ENCODE assay signal across 14 cellular contexts in the genomic region with DNA sequence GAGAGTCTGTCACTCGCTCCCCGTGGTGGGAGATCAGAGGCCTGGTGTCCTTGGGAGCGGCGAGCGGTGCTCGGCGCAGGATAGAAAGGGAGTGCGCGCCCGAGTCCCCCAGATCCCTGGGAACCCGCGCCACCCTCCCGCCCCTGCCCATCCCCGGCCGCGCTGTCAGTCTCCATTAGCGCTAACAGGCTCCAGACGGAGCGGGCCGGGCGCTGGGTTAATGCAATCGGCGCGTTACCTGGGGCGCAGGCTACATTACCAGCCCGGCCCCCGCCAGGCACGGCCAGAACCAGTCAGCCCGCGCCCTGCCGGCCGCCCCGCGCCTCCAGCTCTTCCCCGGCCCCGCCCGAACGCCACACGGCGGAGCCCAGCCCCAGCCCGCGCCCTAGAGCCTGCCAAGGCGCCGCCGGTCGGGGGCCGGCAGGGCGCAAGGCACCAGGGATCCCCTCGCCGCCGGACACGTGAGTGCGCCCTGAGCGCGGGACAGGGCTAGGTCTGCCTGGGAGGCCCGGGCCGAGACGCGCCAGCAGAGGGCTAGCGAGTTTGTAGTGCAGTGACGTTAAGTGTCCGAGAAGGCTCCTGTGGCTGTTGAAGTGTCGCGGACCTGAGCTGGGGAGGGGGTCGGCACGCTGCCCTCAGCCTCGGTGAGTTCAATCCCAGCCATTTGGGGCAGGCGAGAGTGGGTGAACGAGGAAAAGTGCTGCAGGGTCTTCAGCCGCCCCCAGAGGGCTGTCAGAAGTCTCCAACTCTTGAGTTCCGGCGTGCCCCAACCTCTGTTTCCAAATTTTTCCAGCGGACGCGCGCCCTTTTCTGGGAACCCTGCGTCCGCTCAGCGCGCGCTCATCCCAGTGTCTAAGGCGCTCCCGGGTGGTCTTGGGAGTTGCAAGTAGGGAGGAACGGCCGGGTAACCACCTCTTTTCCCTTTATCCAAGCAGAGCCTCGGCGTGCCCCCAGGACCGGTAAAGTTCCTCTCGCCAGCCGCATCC. TPM values are rescaled to one million over a fixed set of nuclear protein-coding genes. Genes with fewer than 3 reads are reported as not detected.
DNase-seq lines count a peak whose midpoint lies in the region; ATAC-seq, FAIRE-seq and TF ChIP-seq lines count a peak whose summit lies in the region.
"Had no signal": no experiment of that assay in that cellular context is flagged by ENCODE, and none has a peak within 500 bp of the region (broad histone marks: within the 10 kb centered on the region; RNA-seq: fewer than 3 reads in every experiment).

A gene (plus strand): TSS at position 280 of the 986 bp plus-strand sequence. CDS start 707 bp downstream, outside the sequence.

- FAIRE-seq in bronchial epithelial cell (lab: Jason Lieb, UNC) = no peak

- H3K4me3 Mint-ChIP-seq in activated CD4-positive, alpha-beta memory T cell treated with anti-CD3 and anti-CD28 coated beads for 36 hours = no peak within 1 kb of the TSS
- no peak within 1 kb of the TSS for H3K4me3 Mint-ChIP-seq in immature natural killer cell
- H3K4me3 Mint-ChIP-seq: IgD-negative memory B cell had no signal

- no peaks in the 10 kb centered on the region for H3K36me3 Mint-ChIP-seq in activated CD4-positive, alpha-beta memory T cell treated with anti-CD3 and anti-CD28 coated beads for 36 hours
- H3K36me3 Mint-ChIP-seq in immature natural killer cell = no peaks in the 10 kb centered on the region
- H3K36me3 Mint-ChIP-seq: IgD-negative memory B cell had no signal

- CTCF ChIA-PET in HEK293T (lab: Yijun Ruan, JAX) = no interaction called here
- CTCF ChIA-PET in activated CD4-positive, alpha-beta memory T cell treated with anti-CD3 and anti-CD28 coated beads for 36 hours (lab: Charles Lee) = no interaction called here

- peak within 1 kb of the TSS; percentile 24 for H3K4me3 ChIP-seq in bronchial epithelial cell (ENCODE audit: low read depth, low read length)
- peak within 1 kb of the TSS; percentile 41 for H3K4me3 ChIP-seq in iPS-11a (ENCODE audit: low read depth, low read length)

- POLR2A ChIA-PET in HEK293T (lab: Yijun Ruan, JAX) = interaction anchor here (0.6 kb wide), 1 partner anchor 214 kb away, joined by 3 read pairs; no protein-coding TSS in a partner anchor
- POLR2A ChIA-PET in activated CD4-positive, alpha-beta memory T cell treated with anti-CD3 and anti-CD28 coated beads for 36 hours (lab: Charles Lee) = no interaction called here

- H3K27me3 Mint-ChIP-seq in activated CD4-positive, alpha-beta memory T cell treated with anti-CD3 and anti-CD28 coated beads for 36 hours = peaks cover 10% of the 10 kb centered on the region
- H3K27me3 Mint-ChIP-seq in immature natural killer cell (ENCODE audit: low read depth in 3 of 3) = peaks cover 3 to 14% (median 4%) of the 10 kb centered on the region in 3 donors

- H3K9me3 Mint-ChIP-seq in activated CD4-positive, alpha-beta memory T cell treated with anti-CD3 and anti-CD28 coated beads for 36 hours = no peaks in the 10 kb centered on the region
- H3K9me3 Mint-ChIP-seq in immature natural killer cell = no peaks in the 10 kb centered on the region
- H3K9me3 Mint-ChIP-seq: IgD-negative memory B cell had no signal

- intact Hi-C loops in sciatic nerve (cut with DNase I) = no loop called here
- intact Hi-C loops in activated CD4-positive, alpha-beta memory T cell treated with anti-CD3 and anti-CD28 coated beads for 36 hours (cut with micrococcal nuclease) = no loop called here

- TF ChIP-seq CTCF in bronchial epithelial cell (IDR thresholded peaks at IDR 0.05; ENCODE audit: insufficient read depth, low read length, severe bottlenecking) = peak; percentile 40

- peak; percentile 83 for ATAC-seq in sciatic nerve

- peaks cover 24% of the 10 kb centered on the region for H3K27me3 ChIP-seq in bronchial epithelial cell (ENCODE audit: control insufficient read depth, insufficient read depth, low read length)

- H3K4me1 Mint-ChIP-seq in activated CD4-positive, alpha-beta memory T cell treated with anti-CD3 and anti-CD28 coated beads for 36 hours (ENCODE audit: low read depth) = no peaks in the 10 kb centered on the region
- H3K4me1 Mint-ChIP-seq in immature natural killer cell = no peaks in the 10 kb centered on the region

- DNase-seq in HEK293T (ENCODE audit: extremely low spot score) = peak; percentile 34
- no peak for DNase-seq in bronchial epithelial cell (ENCODE audit: low read depth)
- DNase-seq in sciatic nerve (ENCODE audit: low spot score) = peak; percentile 67
- DNase-seq in activated CD4-positive, alpha-beta memory T cell treated with anti-CD3 and anti-CD28 coated beads for 36 hours = no peak
- no peak for DNase-seq in activated CD4-positive, alpha-beta T cell treated with anti-CD3 and anti-CD28 coated beads for 1 hour
- DNase-seq in immature natural killer cell = no peak
- DNase-seq in NCI-H526 treated with DMSO at 0.1 percent for 48 hours (lab: John Stamatoyannopoulos, UW) = no peak
- DNase-seq: DMS53, NCI-H510A had no signal

- H3K36me3 ChIP-seq in bronchial epithelial cell (ENCODE audit: control insufficient read depth, insufficient read depth, low read length) = no peaks in the 10 kb centered on the region

- H3K27ac Mint-ChIP-seq in activated CD4-positive, alpha-beta memory T cell treated with anti-CD3 and anti-CD28 coated beads for 36 hours = no peak within 1 kb of the TSS
- no peak within 1 kb of the TSS for H3K27ac Mint-ChIP-seq in immature natural killer cell
- H3K27ac Mint-ChIP-seq: IgD-negative memory B cell had no signal

TF ChIP-seq in HEK293T, 16 proteins besides CTCF, POLR2A, EP300 and RAD21:
- no peak for TF ChIP-seq ARNT (IDR thresholded peaks at IDR 0.05)
- no peak for TF ChIP-seq SUZ12 (IDR thresholded peaks at IDR 0.05)
- TF ChIP-seq, protein P1, sequence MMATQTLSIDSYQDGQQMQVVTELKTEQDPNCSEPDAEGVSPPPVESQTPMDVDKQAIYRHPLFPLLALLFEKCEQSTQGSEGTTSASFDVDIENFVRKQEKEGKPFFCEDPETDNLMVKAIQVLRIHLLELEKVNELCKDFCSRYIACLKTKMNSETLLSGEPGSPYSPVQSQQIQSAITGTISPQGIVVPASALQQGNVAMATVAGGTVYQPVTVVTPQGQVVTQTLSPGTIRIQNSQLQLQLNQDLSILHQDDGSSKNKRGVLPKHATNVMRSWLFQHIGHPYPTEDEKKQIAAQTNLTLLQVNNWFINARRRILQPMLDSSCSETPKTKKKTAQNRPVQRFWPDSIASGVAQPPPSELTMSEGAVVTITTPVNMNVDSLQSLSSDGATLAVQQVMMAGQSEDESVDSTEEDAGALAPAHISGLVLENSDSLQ (IDR thresholded peaks at IDR 0.05) = no peak
- TF ChIP-seq NFRKB (IDR thresholded peaks at IDR 0.05) = no peak
- no peak for TF ChIP-seq FOXM1 (IDR thresholded peaks at IDR 0.05; ENCODE audit: borderline replicate concordance)
- TF ChIP-seq FOXK2 (IDR thresholded peaks at IDR 0.05) = no peak
- TF ChIP-seq LEF1 (IDR thresholded peaks at IDR 0.05; ENCODE audit: borderline replicate concordance) = no peak
- TF ChIP-seq ZNF384 (IDR thresholded peaks at IDR 0.05) = no peak
- no peak for TF ChIP-seq CTBP1 (IDR thresholded peaks at IDR 0.05; ENCODE audit: borderline replicate concordance)
- TF ChIP-seq BHLHE40 (IDR thresholded peaks at IDR 0.05; ENCODE audit: borderline replicate concordance) = no peak
- no peak for TF ChIP-seq TARDBP (IDR thresholded peaks at IDR 0.05)
- no peak for TF ChIP-seq ELF4 (IDR thresholded peaks at IDR 0.05)

RNA-seq across cellular contexts. Expression of the gene that starts here (rescaled TPM):
- total RNA-seq in bronchial epithelial cell = 0.26 and 0.38 TPM in 2 replicates
- total RNA-seq in sciatic nerve = 1.1 TPM
- not detected for total RNA-seq in activated CD4-positive, alpha-beta memory T cell treated with anti-CD3 and anti-CD28 coated beads for 36 hours
- polyA plus RNA-seq in immature natural killer cell = not detected
- total RNA-seq: epithelial cell of proximal tubule; myocyte; T-helper 2 cell treated with Interferon-gamma antibody and Interleukin-4, amounts not matched to agents 100 ng/mL and 5 ng/mL, for 36 hours had no signal
- polyA plus RNA-seq: IgD-negative memory B cell had no signal

Comparison
In these comparisons a context has a peak if more than half of its experiments do, and no peak if none do; other contexts are left out.
1. DNase-seq: peak in HEK293T (single experiment) and sciatic nerve (single experiment); none in bronchial epithelial cell (single experiment), activated CD4-positive, alpha-beta memory T cell treated with anti-CD3 and anti-CD28 coated beads for 36 hours (single experiment), activated CD4-positive, alpha-beta T cell treated with anti-CD3 and anti-CD28 coated beads for 1 hour (single experiment), immature natural killer cell (0 of 3) and NCI-H526 treated with DMSO at 0.1 percent for 48 hours (single experiment).